ENCODE assay signal across 19 cellular contexts in the genomic region with DNA sequence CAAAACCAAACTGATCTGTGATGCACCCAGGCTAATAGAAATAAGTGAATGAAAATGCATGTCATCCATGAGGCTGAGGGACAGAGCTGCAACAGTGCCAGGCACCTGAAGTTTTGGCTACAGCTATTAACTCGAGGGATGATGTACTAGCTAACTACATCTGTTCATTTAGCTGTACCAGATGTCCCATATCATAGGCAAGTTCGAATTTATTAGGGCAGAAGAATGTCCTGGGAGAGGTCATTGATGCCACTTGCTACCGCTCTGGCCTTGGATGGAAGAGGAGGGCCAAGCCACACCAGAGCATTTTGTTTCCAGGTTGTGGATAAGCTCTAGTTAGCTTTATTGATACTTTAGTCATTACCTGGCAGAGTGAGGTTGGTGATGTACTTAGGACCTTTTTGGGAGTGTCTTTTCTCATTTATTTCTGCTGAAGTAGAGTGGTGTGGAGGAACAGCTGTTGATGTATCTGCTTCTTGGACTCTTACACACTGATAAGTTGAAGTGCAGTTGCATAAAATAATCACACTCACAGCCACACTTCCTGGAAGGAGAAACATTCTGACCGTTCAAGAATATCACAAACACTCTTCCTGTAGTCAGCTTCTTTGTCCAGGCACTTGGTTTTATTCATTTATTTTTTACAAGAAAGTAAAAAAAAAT. TPM values are rescaled to one million over a fixed set of nuclear protein-coding genes. Genes with fewer than 3 reads are reported as not detected.
DNase-seq lines count a peak whose midpoint lies in the region; FAIRE-seq and TF ChIP-seq lines count a peak whose summit lies in the region.
"Had no signal": no experiment of that assay in that cellular context is flagged by ENCODE, and none has a peak within 500 bp of the region (broad histone marks: within the 10 kb centered on the region; RNA-seq: fewer than 3 reads in every experiment).

No MANE protein-coding gene starts in this region.

- H3K4me1 ChIP-seq in trophoblast cell (ENCODE audit: control insufficient read depth in 1 of 2, insufficient read depth in 2 of 2, low read length in 2 of 2): peaks cover 0 to 3% of the 10 kb centered on the region in 2 experiments

- no peaks in the 10 kb centered on the region for H3K9me3 ChIP-seq in trophoblast cell (ENCODE audit: insufficient read depth, low read depth, low read length)
- H3K9me3 ChIP-seq: left ventricle myocardium inferior, thoracic aorta had no signal

- peaks cover under 1% of the 10 kb centered on the region for H3K27me3 Mint-ChIP-seq in endothelial cell (ENCODE audit: unreplicated experiment)

- H3K36me3 ChIP-seq in trophoblast cell (ENCODE audit: control insufficient read depth in 1 of 2, insufficient read depth in 2 of 2, low read length in 2 of 2): no peaks in the 10 kb centered on the region
- H3K36me3 ChIP-seq: left ventricle myocardium inferior, thoracic aorta had no signal

- H3K4me3 ChIP-seq in trophoblast cell (ENCODE audit: low read depth, low read length): no peak overlapping the region
- H3K4me3 ChIP-seq: left ventricle myocardium inferior, thoracic aorta had no signal

- H2AK5ac ChIP-seq in trophoblast cell (ENCODE audit: low read length): no peak overlapping the region

- no peak overlapping the region for H3K27ac ChIP-seq in trophoblast cell (ENCODE audit: low read depth, low read length)
- H3K27ac ChIP-seq: thoracic aorta had no signal

- peak; percentile 57 for DNase-seq in DMS 273 treated with DMSO at 0.1 percent for 48 hours (lab: John Stamatoyannopoulos, UW)
- DNase-seq in NCI-H524 (lab: John Stamatoyannopoulos, UW): peak; percentile 35 to 67
- DNase-seq in endothelial cell (ENCODE audit: low spot score): no peak
- no peak for DNase-seq in trophoblast cell
- no peak for DNase-seq in NCI-H146 treated with DMSO at 0.1 percent for 48 hours (lab: John Stamatoyannopoulos, UW; ENCODE audit: unreplicated experiment)
- no peak for DNase-seq in NCI-H774 (lab: John Stamatoyannopoulos, UW)
- no peak for DNase-seq in D721Med (ENCODE audit: insufficient read length, low spot score)
- DNase-seq: activated CD4-positive, CD25-positive, alpha-beta regulatory T cell treated with anti-CD3 and anti-CD28 coated beads, Interleukin-2, amount 50 U/mL, for 72 hours; activated gamma-delta T cell treated with Interleukin-2 at 50 U/mL for 16 hours; C1 segment of cervical spinal cord; DMS79; HCEC 1CT; left ventricle myocardium inferior; NCI-H1417; NCI-H345; posterior cingulate gyrus had no signal

- H3K4me1 Mint-ChIP-seq in endothelial cell (ENCODE audit: unreplicated experiment): peaks cover 27% of the 10 kb centered on the region

- no peak overlapping the region for H3K9ac ChIP-seq in trophoblast cell (ENCODE audit: low read length)

- no peaks in the 10 kb centered on the region for H3K79me1 ChIP-seq in trophoblast cell (ENCODE audit: low read length)

- H4K91ac ChIP-seq in trophoblast cell (ENCODE audit: low read depth, low read length): no peak overlapping the region

- no peak overlapping the region for H3K14ac ChIP-seq in trophoblast cell (ENCODE audit: low read length)

- no peak for FAIRE-seq in D721Med (lab: Jason Lieb, UNC)
- FAIRE-seq: colon had no signal

- TF ChIP-seq CTCF in endothelial cell (IDR thresholded peaks at IDR 0.05; ENCODE audit: unreplicated experiment): no peak
- no peak for TF ChIP-seq CTCF in D721Med (IDR thresholded peaks at IDR 0.05; ENCODE audit: insufficient read depth, missing control alignments)

- H3K4me2 ChIP-seq in trophoblast cell (ENCODE audit: low read length): no peak overlapping the region

- H3K79me2 ChIP-seq in trophoblast cell (ENCODE audit: control insufficient read depth, insufficient read depth, low read length, poor library complexity): peaks cover 12% of the 10 kb centered on the region

- no peak overlapping the region for H4K8ac ChIP-seq in trophoblast cell (ENCODE audit: low read depth, low read length)

- H2AFZ ChIP-seq in trophoblast cell (ENCODE audit: insufficient read depth, low read length, poor library complexity): no peak overlapping the region

- H3K27ac Mint-ChIP-seq in endothelial cell (ENCODE audit: unreplicated experiment): peak overlapping the region; percentile 45
- H3K27ac Mint-ChIP-seq: T-helper 2 cell treated with Interferon-gamma antibody and Interleukin-4, amounts not matched to agents 5 μg/mL and 100 μg/mL, for 36 hours had no signal

- no peaks in the 10 kb centered on the region for H3K36me3 Mint-ChIP-seq in endothelial cell (ENCODE audit: low read depth, unreplicated experiment)

- no peak overlapping the region for H2BK12ac ChIP-seq in trophoblast cell (ENCODE audit: low read length)

- H3K9me3 Mint-ChIP-seq in endothelial cell (ENCODE audit: unreplicated experiment): no peaks in the 10 kb centered on the region
- H3K9me3 Mint-ChIP-seq: T-helper 2 cell treated with Interferon-gamma antibody and Interleukin-4, amounts not matched to agents 5 μg/mL and 100 μg/mL, for 36 hours had no signal

- H3K23ac ChIP-seq in trophoblast cell (ENCODE audit: low read length): no peak overlapping the region

- no peak overlapping the region for H2BK5ac ChIP-seq in trophoblast cell (ENCODE audit: low read depth, low read length, poor library complexity)

- no CpG with 5 or more reads among the region's 4 CpGs for WGBS in trophoblast cell (ENCODE audit: extremely low coverage, insufficient coverage, insufficient read length)

- H4K12ac ChIP-seq in trophoblast cell (ENCODE audit: low read depth, low read length): no peak overlapping the region

- no peak overlapping the region for H3K18ac ChIP-seq in trophoblast cell (ENCODE audit: low read length)

- H3K4ac ChIP-seq in trophoblast cell (ENCODE audit: low read depth, low read length): peak overlapping the region; percentile 19

- no peaks in the 10 kb centered on the region for H3K27me3 ChIP-seq in trophoblast cell (ENCODE audit: insufficient read depth, low read length)

- no peak overlapping the region for H3K4me3 Mint-ChIP-seq in endothelial cell (ENCODE audit: unreplicated experiment)
- H3K4me3 Mint-ChIP-seq: T-helper 2 cell treated with Interferon-gamma antibody and Interleukin-4, amounts not matched to agents 5 μg/mL and 100 μg/mL, for 36 hours had no signal

- no peak overlapping the region for H2BK120ac ChIP-seq in trophoblast cell (ENCODE audit: insufficient read depth, low read length, poor library complexity)

RNA-seq across cellular contexts. Expression of a gene that starts 8.2 kb away (rescaled TPM):
- 96.3 TPM for total RNA-seq in endothelial cell (ENCODE audit: unreplicated experiment)
- 79.8 and 81.0 TPM in 2 replicates for polyA plus RNA-seq in trophoblast cell (2013)

Comparison
In these comparisons a context has a peak if more than half of its experiments do, and no peak if none do; other contexts are left out.
1. DNase-seq: peak in DMS 273 treated with DMSO at 0.1 percent for 48 hours (single experiment) and NCI-H524 (2 of 2); none in endothelial cell (single experiment), trophoblast cell (0 of 2), NCI-H146 treated with DMSO at 0.1 percent for 48 hours (single experiment), NCI-H774 (single experiment) and D721Med (single experiment).